ENCODE assay signal across 25 cellular contexts in the genomic region with DNA sequence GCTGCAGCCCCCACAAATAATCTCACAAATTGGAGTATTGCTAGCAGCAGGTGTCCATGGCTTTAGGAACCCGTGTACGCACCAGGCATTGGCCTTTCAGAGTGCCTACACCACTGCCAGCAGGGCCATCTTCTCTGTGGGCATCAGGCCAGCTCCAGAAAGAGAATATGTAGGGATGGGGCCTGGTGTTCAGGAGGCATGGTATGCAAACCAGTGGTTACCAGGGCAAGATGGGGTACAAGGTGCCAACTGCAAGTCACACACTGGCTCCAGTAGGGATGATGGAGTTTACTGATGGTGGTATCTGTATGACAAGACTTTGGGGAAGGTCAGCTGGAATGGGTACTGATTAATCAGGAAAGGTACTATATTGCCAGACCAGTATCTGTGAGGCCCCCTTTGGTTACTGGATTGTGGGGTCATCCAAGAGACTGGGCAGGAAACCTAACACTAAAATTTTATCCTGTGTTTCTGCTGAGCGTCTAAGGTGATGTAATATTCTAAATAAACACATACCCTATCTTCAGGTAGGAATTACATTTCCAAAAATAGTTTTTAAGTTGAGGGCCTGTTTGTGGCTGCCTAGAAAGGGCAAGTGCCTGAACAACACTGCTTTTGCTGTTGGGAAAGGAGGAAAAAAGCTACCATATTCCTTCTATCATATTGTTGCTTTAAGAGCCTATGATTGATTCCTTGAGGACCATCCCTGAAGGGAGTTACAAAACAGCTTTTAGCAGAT. TPM values are rescaled to one million over a fixed set of nuclear protein-coding genes. Genes with fewer than 3 reads are reported as not detected.
DNase-seq lines count a peak whose midpoint lies in the region; ATAC-seq, FAIRE-seq and TF ChIP-seq lines count a peak whose summit lies in the region.
"Had no signal": no experiment of that assay in that cellular context is flagged by ENCODE, and none has a peak within 500 bp of the region (broad histone marks: within the 10 kb centered on the region; RNA-seq: fewer than 3 reads in every experiment).

No MANE protein-coding gene starts in this region.

- H2BK120ac ChIP-seq in trophoblast cell (ENCODE audit: insufficient read depth, low read length, poor library complexity): no peak overlapping the region

- peaks cover 37% of the 10 kb centered on the region for H3K36me3 Mint-ChIP-seq in endodermal cell (ENCODE audit: low read depth)

- H3K4me3 ChIP-seq in HUES64 (ENCODE audit: low read length) (no peak overlapping the region), endodermal cell (ENCODE audit: low read length) (no peak overlapping the region), trophoblast cell (ENCODE audit: low read depth, low read length) (no peak overlapping the region)
- H3K4me3 ChIP-seq: lung, sigmoid colon, transverse colon had no signal

- no peak overlapping the region for H4K12ac ChIP-seq in trophoblast cell (ENCODE audit: low read depth, low read length)

- DNase-seq in DMS 273 (lab: John Stamatoyannopoulos, UW; ENCODE audit: unreplicated experiment): peak; percentile 8
- no peak for DNase-seq in DMS 273 treated with DMSO at 0.1 percent for 48 hours (lab: John Stamatoyannopoulos, UW)
- DNase-seq in endodermal cell: no peak
- DNase-seq in trophoblast cell: no peak
- no peak for DNase-seq in HTR-8/SVneo (ENCODE audit: insufficient read length, low spot score)
- no peak for DNase-seq in NCI-H1092 (lab: John Stamatoyannopoulos, UW)
- DNase-seq: 8988T; activated CD4-positive, alpha-beta memory T cell treated with anti-CD3 and anti-CD28 coated beads, Interleukin-2, amount 10 ng/mL, durations not matched to agents 7 days and 5 days; activated naive CD4-positive, alpha-beta T cell treated with anti-CD3 and anti-CD28 coated beads for 36 hours; activated T-cell treated with anti-CD3 and anti-CD28 coated beads, Interleukin-2, amount 50 U/mL, for 24 hours; BE2C; NCI-H1417 treated with DMSO at 0.1 percent for 48 hours; NCI-H526 treated with DMSO at 0.1 percent for 48 hours; sigmoid colon; stimulated activated naive CD8-positive, alpha-beta T cell treated with anti-CD3 and anti-CD28 coated beads, Interleukin-15, Interleukin-2, amounts not matched to agents 100 U/mL and 50 U/mL, for 24 hours; transverse colon had no signal

- peak overlapping the region; percentile 3 for H2AFZ ChIP-seq in trophoblast cell (ENCODE audit: insufficient read depth, low read length, poor library complexity)

- TF ChIP-seq CTCF in endodermal cell (conservative IDR thresholded peaks at IDR 0.05): no peak

- no peak overlapping the region for H3K4me2 ChIP-seq in trophoblast cell (ENCODE audit: low read length)

- H3K27ac ChIP-seq in HUES64 (ENCODE audit: low read depth, low read length): peak overlapping the region; percentile 11; the same call in 1 of the 2 replicates
- H3K27ac ChIP-seq in endodermal cell (ENCODE audit: low read depth, low read length): no peak overlapping the region
- no peak overlapping the region for H3K27ac ChIP-seq in trophoblast cell (ENCODE audit: low read depth, low read length)
- H3K27ac ChIP-seq: sigmoid colon, transverse colon, VCaP had no signal

- peaks cover 18% of the 10 kb centered on the region for H3K4me1 Mint-ChIP-seq in endodermal cell

- H3K9me3 ChIP-seq in HUES64 (ENCODE audit: insufficient read depth, low read depth, low read length): no peaks in the 10 kb centered on the region
- H3K9me3 ChIP-seq in endodermal cell (ENCODE audit: control insufficient read depth, low read length): no peaks in the 10 kb centered on the region
- H3K9me3 ChIP-seq in trophoblast cell (ENCODE audit: insufficient read depth, low read depth, low read length): no peaks in the 10 kb centered on the region
- H3K9me3 ChIP-seq: BE2C, sigmoid colon, transverse colon had no signal

- H3K4me1 ChIP-seq in HUES64 (ENCODE audit: insufficient read depth, low read length) (peaks cover 20% of the 10 kb centered on the region), endodermal cell (ENCODE audit: control insufficient read depth, insufficient read depth, low read length) (no peaks in the 10 kb centered on the region), trophoblast cell (ENCODE audit: control insufficient read depth in 1 of 2, insufficient read depth in 2 of 2, low read length in 2 of 2) (no peaks in the 10 kb centered on the region)
- H3K4me1 ChIP-seq: BE2C had no signal

- no peak overlapping the region for H3K4me3 Mint-ChIP-seq in endodermal cell
- H3K4me3 Mint-ChIP-seq: activated CD4-positive, alpha-beta memory T cell treated with anti-CD3 and anti-CD28 coated beads, Interleukin-2, amount 10 ng/mL, durations not matched to agents 7 days and 5 days; activated naive CD4-positive, alpha-beta T cell treated with anti-CD3 and anti-CD28 coated beads for 36 hours; activated T-cell treated with anti-CD3 and anti-CD28 coated beads, Interleukin-2, amount 50 U/mL, for 24 hours; T-helper 1 cell treated with Interleukin-12 subunit alpha and Interleukin-12 subunit beta and Interleukin-4 antibody, amounts not matched to agents 30 μg/mL and 1 μg/mL, for 36 hours had no signal

- no peak overlapping the region for H3K23ac ChIP-seq in trophoblast cell (ENCODE audit: low read length)

- no peak for ATAC-seq in GM21825 (IDR thresholded peaks at IDR 0.05; ENCODE audit: unreplicated experiment)
- ATAC-seq: stimulated activated naive CD8-positive, alpha-beta T cell treated with anti-CD3 and anti-CD28 coated beads, Interleukin-15, Interleukin-2, amounts not matched to agents 100 U/mL and 50 U/mL, for 24 hours had no signal

- H3K18ac ChIP-seq in trophoblast cell (ENCODE audit: low read length): no peak overlapping the region

- no peak overlapping the region for H2AK5ac ChIP-seq in trophoblast cell (ENCODE audit: low read length)

- 92% methylated on average over 2 of the region's 3 CpGs for WGBS in HUES64
- 97% methylated on average over 3 of the region's 3 CpGs; no CpG with 5 or more reads in 1 of the 2 experiments for WGBS in endodermal cell (ENCODE audit: insufficient coverage in 1 of 2, insufficient read length in 1 of 2), 2 experiments
- no CpG with 5 or more reads among the region's 3 CpGs for WGBS in trophoblast cell (ENCODE audit: extremely low coverage, insufficient coverage, insufficient read length)

- no peak overlapping the region for H3K14ac ChIP-seq in trophoblast cell (ENCODE audit: low read length)

- no peak overlapping the region for H3K9ac ChIP-seq in HUES64 (ENCODE audit: low read depth, low read length)
- no peak overlapping the region for H3K9ac ChIP-seq in endodermal cell (ENCODE audit: extremely low read depth, low read length, poor library complexity, severe bottlenecking)
- H3K9ac ChIP-seq in trophoblast cell (ENCODE audit: low read length): no peak overlapping the region

- H3K36me3 ChIP-seq in HUES64 (ENCODE audit: insufficient read depth, low read length): peaks cover 69% of the 10 kb centered on the region
- H3K36me3 ChIP-seq in endodermal cell (ENCODE audit: control insufficient read depth, insufficient read depth, low read length): peaks cover 47% of the 10 kb centered on the region
- H3K36me3 ChIP-seq in trophoblast cell (ENCODE audit: control insufficient read depth in 1 of 2, insufficient read depth in 2 of 2, low read length in 2 of 2): peaks cover 12 to 17% of the 10 kb centered on the region in 2 experiments

- no peaks in the 10 kb centered on the region for H3K79me1 ChIP-seq in trophoblast cell (ENCODE audit: low read length)

- peaks cover 3% of the 10 kb centered on the region for H3K79me2 ChIP-seq in trophoblast cell (ENCODE audit: control insufficient read depth, insufficient read depth, low read length, poor library complexity)

- FAIRE-seq in HTR-8/SVneo (lab: Jason Lieb, UNC): no peak
- FAIRE-seq: colon, endometrium, islet of Langerhans had no signal

- no peak overlapping the region for H3K4ac ChIP-seq in trophoblast cell (ENCODE audit: low read depth, low read length)

- H4K91ac ChIP-seq in trophoblast cell (ENCODE audit: low read depth, low read length): no peak overlapping the region

- no peak overlapping the region for H2BK5ac ChIP-seq in trophoblast cell (ENCODE audit: low read depth, low read length, poor library complexity)

- H4K8ac ChIP-seq in trophoblast cell (ENCODE audit: low read depth, low read length): no peak overlapping the region

- no peak overlapping the region for H2BK12ac ChIP-seq in trophoblast cell (ENCODE audit: low read length)

- no peaks in the 10 kb centered on the region for H3K27me3 Mint-ChIP-seq in endodermal cell (ENCODE audit: insufficient read depth)
- H3K27me3 Mint-ChIP-seq: activated CD4-positive, alpha-beta memory T cell treated with anti-CD3 and anti-CD28 coated beads, Interleukin-2, amount 10 ng/mL, durations not matched to agents 7 days and 5 days; activated T-cell treated with anti-CD3 and anti-CD28 coated beads, Interleukin-2, amount 50 U/mL, for 24 hours had no signal

- H3K9me3 Mint-ChIP-seq in endodermal cell: no peaks in the 10 kb centered on the region
- H3K9me3 Mint-ChIP-seq: activated CD4-positive, alpha-beta memory T cell treated with anti-CD3 and anti-CD28 coated beads, Interleukin-2, amount 10 ng/mL, durations not matched to agents 7 days and 5 days; activated naive CD4-positive, alpha-beta T cell treated with anti-CD3 and anti-CD28 coated beads for 36 hours; activated T-cell treated with anti-CD3 and anti-CD28 coated beads, Interleukin-2, amount 50 U/mL, for 24 hours; T-helper 1 cell treated with Interleukin-12 subunit alpha and Interleukin-12 subunit beta and Interleukin-4 antibody, amounts not matched to agents 30 μg/mL and 1 μg/mL, for 36 hours had no signal

- H3K27me3 ChIP-seq in HUES64 (ENCODE audit: insufficient read depth, low read length) (no peaks in the 10 kb centered on the region), endodermal cell (ENCODE audit: control insufficient read depth, insufficient read depth, low read length, poor library complexity, severe bottlenecking) (no peaks in the 10 kb centered on the region), trophoblast cell (ENCODE audit: insufficient read depth, low read length) (no peaks in the 10 kb centered on the region)
- H3K27me3 ChIP-seq: BE2C, sigmoid colon, transverse colon had no signal

- H3K27ac Mint-ChIP-seq in endodermal cell: peak overlapping the region; percentile 26
- H3K27ac Mint-ChIP-seq: activated CD4-positive, alpha-beta memory T cell treated with anti-CD3 and anti-CD28 coated beads, Interleukin-2, amount 10 ng/mL, durations not matched to agents 7 days and 5 days; activated naive CD4-positive, alpha-beta T cell treated with anti-CD3 and anti-CD28 coated beads for 36 hours; activated T-cell treated with anti-CD3 and anti-CD28 coated beads, Interleukin-2, amount 50 U/mL, for 24 hours; T-helper 1 cell treated with Interleukin-12 subunit alpha and Interleukin-12 subunit beta and Interleukin-4 antibody, amounts not matched to agents 30 μg/mL and 1 μg/mL, for 36 hours had no signal

RNA-seq across cellular contexts. Expression of gene CNOT9, which starts 9.0 kb away (rescaled TPM):
- polyA plus RNA-seq in HUES64 (2013, experiment 1 of 2): 78.1 TPM
- polyA plus RNA-seq in HUES64 (2013, experiment 2 of 2): 74.8 TPM
- total RNA-seq in endodermal cell: 10 to 100 TPM; 64.2 to 65.6 TPM
- 73.6 TPM for polyA plus RNA-seq in endodermal cell (2013, experiment 1 of 2)
- polyA plus RNA-seq in endodermal cell (2013, experiment 2 of 2): 70.0 TPM
- 34.2 and 35.7 TPM in 2 replicates for polyA plus RNA-seq in trophoblast cell (2013)

RNA-seq across cellular contexts. Expression of gene USP37, which starts 9.5 kb away (rescaled TPM):
- 12.4 TPM for polyA plus RNA-seq in HUES64 (2013, experiment 1 of 2)
- polyA plus RNA-seq in HUES64 (2013, experiment 2 of 2): 11.5 TPM
- total RNA-seq in endodermal cell: 10 to 100 TPM; 23.2 to 24.0 TPM
- polyA plus RNA-seq in endodermal cell (2013, experiment 1 of 2): 12.4 TPM
- 11.9 TPM for polyA plus RNA-seq in endodermal cell (2013, experiment 2 of 2)
- polyA plus RNA-seq in trophoblast cell (2013): 6.5 and 6.9 TPM in 2 replicates

RNA-seq across cellular contexts. Expression of gene PLCD4, which starts 30.0 kb away (rescaled TPM):
- 0.45 TPM for polyA plus RNA-seq in HUES64 (2013, experiment 1 of 2)
- polyA plus RNA-seq in HUES64 (2013, experiment 2 of 2): 0.70 TPM
- total RNA-seq in endodermal cell: under 1 TPM; 0.26 to 0.73 TPM
- 2.0 TPM for polyA plus RNA-seq in endodermal cell (2013, experiment 1 of 2)
- polyA plus RNA-seq in endodermal cell (2013, experiment 2 of 2): 2.2 TPM
- polyA plus RNA-seq in trophoblast cell (2013): 0.01 TPM in 1 of 2 replicates, not detected in the other
- total RNA-seq: HT-29 had no signal
